In the genomic region with DNA sequence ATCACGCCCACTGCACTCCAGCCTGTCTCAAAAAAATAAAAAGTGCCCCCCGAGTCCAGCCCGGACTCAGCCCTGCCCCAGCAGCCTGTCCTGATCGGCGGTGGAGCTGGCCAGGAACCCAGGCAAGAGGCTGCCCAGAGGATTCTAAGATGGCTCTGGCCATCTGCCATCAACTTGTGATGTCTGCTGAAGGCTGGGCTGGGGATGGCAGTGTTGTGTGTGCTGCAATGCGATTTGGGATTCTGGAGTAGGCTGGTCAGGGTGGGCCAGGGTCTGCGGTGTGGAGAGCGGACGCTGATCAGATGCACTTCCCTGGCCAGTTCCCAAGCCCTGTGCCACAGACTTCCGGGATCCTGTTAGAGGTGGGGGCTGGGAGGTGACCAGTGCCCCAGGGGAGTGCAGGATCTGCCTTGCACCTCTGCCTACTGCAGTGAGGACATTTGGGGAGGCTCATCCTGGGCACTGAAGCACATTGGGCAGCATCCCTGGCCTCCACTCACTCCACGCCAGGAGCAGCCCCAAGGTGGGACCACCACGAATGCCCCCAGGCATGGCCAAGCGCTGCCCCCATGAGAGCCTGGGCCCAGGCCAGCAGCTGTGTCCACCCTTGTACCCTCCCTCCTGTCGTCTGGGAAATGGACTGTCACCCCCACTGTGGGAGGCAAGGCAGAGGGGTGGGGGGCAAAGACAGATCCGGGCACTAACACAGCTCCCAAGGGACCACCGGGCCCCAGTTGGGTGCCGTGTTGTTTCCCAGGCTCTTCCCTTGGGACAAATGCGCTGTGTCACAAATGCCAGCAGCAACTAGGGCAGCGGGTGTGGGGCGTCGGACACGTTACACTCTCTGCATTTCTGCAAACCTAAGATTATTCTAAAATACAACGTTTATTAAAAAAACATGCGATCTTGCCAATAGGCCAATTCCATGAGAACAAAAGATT, we compare ENCODE assay signal across 1 cellular context.
TF ChIP-seq lines count a peak whose summit lies in the region.

No MANE protein-coding gene starts in this region.

TF ChIP-seq in HEK293, 187 proteins besides CTCF, POLR2A, EP300 and RAD21 (continued from another document):
- TF ChIP-seq, protein P1, sequence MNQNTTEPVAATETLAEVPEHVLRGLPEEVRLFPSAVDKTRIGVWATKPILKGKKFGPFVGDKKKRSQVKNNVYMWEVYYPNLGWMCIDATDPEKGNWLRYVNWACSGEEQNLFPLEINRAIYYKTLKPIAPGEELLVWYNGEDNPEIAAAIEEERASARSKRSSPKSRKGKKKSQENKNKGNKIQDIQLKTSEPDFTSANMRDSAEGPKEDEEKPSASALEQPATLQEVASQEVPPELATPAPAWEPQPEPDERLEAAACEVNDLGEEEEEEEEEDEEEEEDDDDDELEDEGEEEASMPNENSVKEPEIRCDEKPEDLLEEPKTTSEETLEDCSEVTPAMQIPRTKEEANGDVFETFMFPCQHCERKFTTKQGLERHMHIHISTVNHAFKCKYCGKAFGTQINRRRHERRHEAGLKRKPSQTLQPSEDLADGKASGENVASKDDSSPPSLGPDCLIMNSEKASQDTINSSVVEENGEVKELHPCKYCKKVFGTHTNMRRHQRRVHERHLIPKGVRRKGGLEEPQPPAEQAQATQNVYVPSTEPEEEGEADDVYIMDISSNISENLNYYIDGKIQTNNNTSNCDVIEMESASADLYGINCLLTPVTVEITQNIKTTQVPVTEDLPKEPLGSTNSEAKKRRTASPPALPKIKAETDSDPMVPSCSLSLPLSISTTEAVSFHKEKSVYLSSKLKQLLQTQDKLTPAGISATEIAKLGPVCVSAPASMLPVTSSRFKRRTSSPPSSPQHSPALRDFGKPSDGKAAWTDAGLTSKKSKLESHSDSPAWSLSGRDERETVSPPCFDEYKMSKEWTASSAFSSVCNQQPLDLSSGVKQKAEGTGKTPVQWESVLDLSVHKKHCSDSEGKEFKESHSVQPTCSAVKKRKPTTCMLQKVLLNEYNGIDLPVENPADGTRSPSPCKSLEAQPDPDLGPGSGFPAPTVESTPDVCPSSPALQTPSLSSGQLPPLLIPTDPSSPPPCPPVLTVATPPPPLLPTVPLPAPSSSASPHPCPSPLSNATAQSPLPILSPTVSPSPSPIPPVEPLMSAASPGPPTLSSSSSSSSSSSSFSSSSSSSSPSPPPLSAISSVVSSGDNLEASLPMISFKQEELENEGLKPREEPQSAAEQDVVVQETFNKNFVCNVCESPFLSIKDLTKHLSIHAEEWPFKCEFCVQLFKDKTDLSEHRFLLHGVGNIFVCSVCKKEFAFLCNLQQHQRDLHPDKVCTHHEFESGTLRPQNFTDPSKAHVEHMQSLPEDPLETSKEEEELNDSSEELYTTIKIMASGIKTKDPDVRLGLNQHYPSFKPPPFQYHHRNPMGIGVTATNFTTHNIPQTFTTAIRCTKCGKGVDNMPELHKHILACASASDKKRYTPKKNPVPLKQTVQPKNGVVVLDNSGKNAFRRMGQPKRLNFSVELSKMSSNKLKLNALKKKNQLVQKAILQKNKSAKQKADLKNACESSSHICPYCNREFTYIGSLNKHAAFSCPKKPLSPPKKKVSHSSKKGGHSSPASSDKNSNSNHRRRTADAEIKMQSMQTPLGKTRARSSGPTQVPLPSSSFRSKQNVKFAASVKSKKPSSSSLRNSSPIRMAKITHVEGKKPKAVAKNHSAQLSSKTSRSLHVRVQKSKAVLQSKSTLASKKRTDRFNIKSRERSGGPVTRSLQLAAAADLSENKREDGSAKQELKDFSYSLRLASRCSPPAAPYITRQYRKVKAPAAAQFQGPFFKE (tag by site-specific recombination; IDR thresholded peaks at IDR 0.05; ENCODE audit: borderline replicate concordance) = no peak
- TF ChIP-seq, protein P2, sequence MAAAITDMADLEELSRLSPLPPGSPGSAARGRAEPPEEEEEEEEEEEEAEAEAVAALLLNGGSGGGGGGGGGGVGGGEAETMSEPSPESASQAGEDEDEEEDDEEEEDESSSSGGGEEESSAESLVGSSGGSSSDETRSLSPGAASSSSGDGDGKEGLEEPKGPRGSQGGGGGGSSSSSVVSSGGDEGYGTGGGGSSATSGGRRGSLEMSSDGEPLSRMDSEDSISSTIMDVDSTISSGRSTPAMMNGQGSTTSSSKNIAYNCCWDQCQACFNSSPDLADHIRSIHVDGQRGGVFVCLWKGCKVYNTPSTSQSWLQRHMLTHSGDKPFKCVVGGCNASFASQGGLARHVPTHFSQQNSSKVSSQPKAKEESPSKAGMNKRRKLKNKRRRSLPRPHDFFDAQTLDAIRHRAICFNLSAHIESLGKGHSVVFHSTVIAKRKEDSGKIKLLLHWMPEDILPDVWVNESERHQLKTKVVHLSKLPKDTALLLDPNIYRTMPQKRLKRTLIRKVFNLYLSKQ (tag by site-specific recombination; IDR thresholded peaks at IDR 0.05; ENCODE audit: borderline replicate concordance) = no peak
- TF ChIP-seq ZFP3 (tag by site-specific recombination; IDR thresholded peaks at IDR 0.05; ENCODE audit: low read depth) = no peak
- no peak for TF ChIP-seq RBAK (tag by site-specific recombination; IDR thresholded peaks at IDR 0.05)
- peak; percentile 64 for TF ChIP-seq ZBTB17 (tag by site-specific recombination; IDR thresholded peaks at IDR 0.05)
